1 cellular context compared by ENCODE assay signal in genomic region chr17:58383892-58384462, GRCh38.
A peak's percentile ranks its signal among the peaks of the same experiment; 100 is the strongest.
TF ChIP-seq lines count a peak whose summit lies in the region.

No MANE protein-coding gene starts in this region.

TF ChIP-seq in HepG2, 621 proteins besides CTCF, POLR2A, EP300 and RAD21 (continued from another document and continues in another):
- TF ChIP-seq TRIM22 (IDR thresholded peaks at IDR 0.05) (no peak), CCDC6 (CRISPR knock-in tag; IDR thresholded peaks at IDR 0.05) (no peak), JUND (CRISPR knock-in tag; IDR thresholded peaks at IDR 0.05) (no peak), ADNP (CRISPR knock-in tag; IDR thresholded peaks at IDR 0.05) (no peak), ZNF660 (CRISPR knock-in tag; IDR thresholded peaks at IDR 0.05; ENCODE audit: borderline replicate concordance, low read depth) (no peak), ZFP41 (CRISPR knock-in tag; IDR thresholded peaks at IDR 0.05; ENCODE audit: borderline replicate concordance) (no peak), ZSCAN20 (CRISPR knock-in tag; IDR thresholded peaks at IDR 0.05; ENCODE audit: borderline replicate concordance) (no peak), ZNF773 (CRISPR knock-in tag; IDR thresholded peaks at IDR 0.05; ENCODE audit: borderline replicate concordance) (no peak), ZNF609 (CRISPR knock-in tag; IDR thresholded peaks at IDR 0.05; ENCODE audit: borderline replicate concordance) (0 out of 2 replicates have a peak, but pooled peaks have one; percentile 39), ESRRA (CRISPR knock-in tag; IDR thresholded peaks at IDR 0.05; ENCODE audit: low read depth) (0 out of 2 replicates have a peak, but pooled peaks have one; percentile 25), ZNF709 (CRISPR knock-in tag; IDR thresholded peaks at IDR 0.05) (no peak), FOXO4 (CRISPR knock-in tag; conservative IDR thresholded peaks at IDR 0.05) (peak; percentile 76; the same call in 1 of the 2 replicates), ELF3 (CRISPR knock-in tag; IDR thresholded peaks at IDR 0.05) (peak; percentile 77), ZNF747 (CRISPR knock-in tag; IDR thresholded peaks at IDR 0.05; ENCODE audit: borderline replicate concordance) (no peak), SSRP1 (CRISPR knock-in tag; IDR thresholded peaks at IDR 0.05) (peak; percentile 37; the same call in 1 of the 2 replicates), CEBPZ (IDR thresholded peaks at IDR 0.05; ENCODE audit: low read length) (no peak), TBX2 (CRISPR knock-in tag; IDR thresholded peaks at IDR 0.05; ENCODE audit: borderline replicate concordance) (peak; percentile 37), SRY (CRISPR knock-in tag; IDR thresholded peaks at IDR 0.05) (no peak), KDM3A (CRISPR knock-in tag; IDR thresholded peaks at IDR 0.05; ENCODE audit: low read depth) (0 out of 2 replicates have a peak, but pooled peaks have one; percentile 27), HDAC2 (CRISPR knock-in tag; IDR thresholded peaks at IDR 0.05) (0 out of 2 replicates have a peak, but pooled peaks have one; percentile 13), ZNF879 (CRISPR knock-in tag; IDR thresholded peaks at IDR 0.05) (no peak), TRAFD1 (CRISPR knock-in tag; IDR thresholded peaks at IDR 0.05; ENCODE audit: borderline replicate concordance) (peak; percentile 60; the same call in 1 of the 2 replicates), DPF2 (CRISPR knock-in tag; IDR thresholded peaks at IDR 0.05; ENCODE audit: borderline replicate concordance, low read depth) (peak; percentile 47; the same call in 1 of the 2 replicates), ZNF724P (CRISPR knock-in tag; IDR thresholded peaks at IDR 0.05; ENCODE audit: borderline replicate concordance) (no peak), ZNF484 (CRISPR knock-in tag; IDR thresholded peaks at IDR 0.05; ENCODE audit: borderline replicate concordance, low read depth) (no peak), SOX5 (CRISPR knock-in tag; IDR thresholded peaks at IDR 0.05; ENCODE audit: borderline replicate concordance) (peak; percentile 79; the same call in 1 of the 2 replicates), PHF21A (CRISPR knock-in tag; IDR thresholded peaks at IDR 0.05) (0 out of 2 replicates have a peak, but pooled peaks have one; percentile 29), ZNF414 (CRISPR knock-in tag; IDR thresholded peaks at IDR 0.05) (0 out of 2 replicates have a peak, but pooled peaks have one; percentile 17), NR2C2 (CRISPR knock-in tag; IDR thresholded peaks at IDR 0.05; ENCODE audit: borderline replicate concordance) (peak; percentile 77), ZFP36 (IDR thresholded peaks at IDR 0.05; ENCODE audit: borderline replicate concordance, low read depth, low read length, partially characterized antibody) (no peak), HMGXB3 (CRISPR knock-in tag; IDR thresholded peaks at IDR 0.05; ENCODE audit: borderline replicate concordance) (0 out of 2 replicates have a peak, but pooled peaks have one; percentile 42), EHMT2 (IDR thresholded peaks at IDR 0.05; ENCODE audit: borderline replicate concordance, low read depth, low read length) (no peak), ZKSCAN8 (CRISPR knock-in tag; IDR thresholded peaks at IDR 0.05; ENCODE audit: borderline replicate concordance) (peak; percentile 43; the same call in 1 of the 2 replicates), ONECUT2 (CRISPR knock-in tag; IDR thresholded peaks at IDR 0.05) (peak; percentile 92), ZSCAN9 (CRISPR knock-in tag; IDR thresholded peaks at IDR 0.05; ENCODE audit: borderline replicate concordance) (peak; percentile 80; the same call in 1 of the 2 replicates), MLLT10 (CRISPR knock-in tag; IDR thresholded peaks at IDR 0.05) (no peak), FOXA3 (CRISPR knock-in tag; IDR thresholded peaks at IDR 0.05) (peak; percentile 57), SIX4 (CRISPR knock-in tag; IDR thresholded peaks at IDR 0.05) (0 out of 2 replicates have a peak, but pooled peaks have one; percentile 24), FOXA1 (IDR thresholded peaks at IDR 0.05) (no peak), FOXA1 (CRISPR knock-in tag; IDR thresholded peaks at IDR 0.05) (peak; percentile 41), ZSCAN29 (CRISPR knock-in tag; conservative IDR thresholded peaks at IDR 0.05) (0 out of 2 replicates have a peak, but pooled peaks have one; percentile 23), SOX13 (IDR thresholded peaks at IDR 0.05) (no peak), SOX13 (CRISPR knock-in tag; conservative IDR thresholded peaks at IDR 0.05 in 1 of 2, IDR thresholded peaks at IDR 0.05 in 1 of 2) (peak in 1 of 2 experiments; percentile 89; a peak in 2 of 4 replicates), ATAD3A (CRISPR knock-in tag; IDR thresholded peaks at IDR 0.05) (no peak), RFX5 (IDR thresholded peaks at IDR 0.05; ENCODE audit: low read depth, low read length) (no peak), ZNF33A (CRISPR knock-in tag; IDR thresholded peaks at IDR 0.05; ENCODE audit: borderline replicate concordance) (no peak), SMAD9 (CRISPR knock-in tag; IDR thresholded peaks at IDR 0.05) (no peak), HNF4G (IDR thresholded peaks at IDR 0.05; ENCODE audit: borderline replicate concordance, low read depth, low read length) (peak; percentile 75; the same call in 1 of the 2 replicates), HNF4G (CRISPR knock-in tag; IDR thresholded peaks at IDR 0.05; ENCODE audit: borderline replicate concordance, low read depth) (no peak)
